1 cellular context compared by ENCODE assay signal in genomic region chr7:32727483-32728411, GRCh38.
TF ChIP-seq lines count a peak whose summit lies in the region.
"Not testable (repeated sequence)": the region's sequence is repeated elsewhere in the genome, so short reads cannot be mapped to it uniquely, and the experiment has no call there.

No MANE protein-coding gene starts in this region.

TF ChIP-seq in K562, 482 proteins besides CTCF, POLR2A, EP300 and RAD21 (continued from another document and continues in another):
- peak; percentile 68; the same call in 1 of the 2 replicates for TF ChIP-seq TFAP4 (CRISPR knock-in tag; IDR thresholded peaks at IDR 0.05; ENCODE audit: borderline replicate concordance)
- 0 out of 2 replicates have a peak, but pooled peaks have one; percentile 17 for TF ChIP-seq CEBPG (CRISPR knock-in tag; IDR thresholded peaks at IDR 0.05)
- not testable (repeated sequence) for TF ChIP-seq CEBPG (tag; conservative IDR thresholded peaks at IDR 0.05 in 1 of 2, IDR thresholded peaks at IDR 0.05 in 1 of 2); MYBL2 (CRISPR knock-in tag; IDR thresholded peaks at IDR 0.05; ENCODE audit: borderline replicate concordance); CREB1 (IDR thresholded peaks at IDR 0.05)
- TF ChIP-seq E2F3 (CRISPR knock-in tag; IDR thresholded peaks at IDR 0.05): 0 out of 2 replicates have a peak, but pooled peaks have one; percentile 36
- peak; percentile 23; the same call in 1 of the 2 replicates for TF ChIP-seq DPF2 (IDR thresholded peaks at IDR 0.05)
- 0 out of 2 replicates have a peak, but pooled peaks have one; percentile 39 for TF ChIP-seq CBX1 (IDR thresholded peaks at IDR 0.05; ENCODE audit: low read depth)
- TF ChIP-seq NCOA6 (IDR thresholded peaks at IDR 0.05): peak; percentile 38; the same call in 1 of the 2 replicates
- 0 out of 2 replicates have a peak, but pooled peaks have one; percentile 26 for TF ChIP-seq GABPB1 (CRISPR knock-in tag; IDR thresholded peaks at IDR 0.05)
- TF ChIP-seq TRIM24 (IDR thresholded peaks at IDR 0.05): peak in 1 of 2 experiments; percentile 24; a peak in 1 of 4 replicates
- peak; percentile 56 for TF ChIP-seq NCOR1 (IDR thresholded peaks at IDR 0.05)
- TF ChIP-seq RBBP5 (IDR thresholded peaks at IDR 0.05; ENCODE audit: borderline replicate concordance, insufficient read depth, low read length, poor library complexity, severe bottlenecking): peak; percentile 84
- 0 out of 2 replicates have a peak, but pooled peaks have one; percentile 55 for TF ChIP-seq ZNF511 (CRISPR knock-in tag; IDR thresholded peaks at IDR 0.05)
- 0 out of 2 replicates have a peak, but pooled peaks have one; percentile 17 for TF ChIP-seq ZBTB17 (CRISPR knock-in tag; IDR thresholded peaks at IDR 0.05)
- peak; percentile 90 for TF ChIP-seq SMAD4 (CRISPR knock-in tag; conservative IDR thresholded peaks at IDR 0.05)
- peak; percentile 57 for TF ChIP-seq TAF1 (IDR thresholded peaks at IDR 0.05; ENCODE audit: control insufficient read depth, extremely low read depth, insufficient read depth, low read length, severe bottlenecking)
- peak; percentile 22; the same call in 1 of the 2 replicates for TF ChIP-seq SIN3B (IDR thresholded peaks at IDR 0.05; ENCODE audit: low read depth)
- TF ChIP-seq MYBL2 (IDR thresholded peaks at IDR 0.05; ENCODE audit: low read depth): peak; percentile 86
- TF ChIP-seq POLR2AphosphoS5 (IDR thresholded peaks at IDR 0.05; ENCODE audit: control insufficient read depth, insufficient read depth, low read depth, low read length): peak; percentile 43
- peak; percentile 92 for TF ChIP-seq ZFX (CRISPR knock-in tag; IDR thresholded peaks at IDR 0.05)
- TF ChIP-seq CXXC5 (CRISPR knock-in tag; IDR thresholded peaks at IDR 0.05): peak; percentile 81
- TF ChIP-seq POLR2H (tag; IDR thresholded peaks at IDR 0.05; ENCODE audit: low read depth): peak; percentile 26; the same call in 1 of the 2 replicates
- TF ChIP-seq NFRKB (IDR thresholded peaks at IDR 0.05; ENCODE audit: low read depth): 0 out of 2 replicates have a peak, but pooled peaks have one; percentile 32
- peak; percentile 87 for TF ChIP-seq HNRNPLL (IDR thresholded peaks at IDR 0.05; ENCODE audit: low read depth, low read length, poor library complexity, severe bottlenecking)
- TF ChIP-seq CREM (IDR thresholded peaks at IDR 0.05; ENCODE audit: low read depth): 0 out of 2 replicates have a peak, but pooled peaks have one; percentile 6
- peak; percentile 52 for TF ChIP-seq EGR1 (conservative IDR thresholded peaks at IDR 0.05)
- peak; percentile 61; the same call in 1 of the 2 replicates for TF ChIP-seq ZBTB2 (IDR thresholded peaks at IDR 0.05)
- TF ChIP-seq YY1 (IDR thresholded peaks at IDR 0.05; ENCODE audit: borderline replicate concordance in 1 of 3, control insufficient read depth in 1 of 3, extremely low read depth in 1 of 3, insufficient read depth in 3 of 3, insufficient read length in 1 of 3, insufficient replicate concordance in 2 of 3, low read depth in 1 of 3, low read length in 2 of 3): peak in 2 of 3 experiments; percentile 62 to 75
- peak; percentile 77 for TF ChIP-seq POLR2G (IDR thresholded peaks at IDR 0.05; ENCODE audit: low read depth, low read length)
- TF ChIP-seq VEZF1 (CRISPR knock-in tag; IDR thresholded peaks at IDR 0.05): peak; percentile 89
- TF ChIP-seq CREB1 (CRISPR knock-in tag; IDR thresholded peaks at IDR 0.05): 0 out of 2 replicates have a peak, but pooled peaks have one; percentile 32
- TF ChIP-seq EP400 (IDR thresholded peaks at IDR 0.05): peak; percentile 55; the same call in 1 of the 2 replicates
- peak; percentile 65 for TF ChIP-seq DACH1 (IDR thresholded peaks at IDR 0.05; ENCODE audit: partially characterized antibody)
- peak; percentile 28 to 44; a peak in 2 of 4 replicates for TF ChIP-seq UBTF (IDR thresholded peaks at IDR 0.05; ENCODE audit: borderline replicate concordance in 1 of 2, low read depth in 2 of 2, low read length in 2 of 2)
- TF ChIP-seq MEIS2 (IDR thresholded peaks at IDR 0.05; ENCODE audit: partially characterized antibody): peak; percentile 26
- peak; percentile 41 for TF ChIP-seq NFIC (IDR thresholded peaks at IDR 0.05)
- peak; percentile 74 for TF ChIP-seq RBFOX2 (IDR thresholded peaks at IDR 0.05; ENCODE audit: low read depth, low read length)
- TF ChIP-seq RREB1 (CRISPR knock-in tag; IDR thresholded peaks at IDR 0.05): peak; percentile 35; the same call in 1 of the 2 replicates
- TF ChIP-seq ZNF639 (CRISPR knock-in tag; conservative IDR thresholded peaks at IDR 0.05 in 1 of 2, IDR thresholded peaks at IDR 0.05 in 1 of 2): peak in 1 of 2 experiments; percentile 98; a peak in 2 of 4 replicates
- peak; percentile 48 for TF ChIP-seq RFX1 (IDR thresholded peaks at IDR 0.05)
- TF ChIP-seq PHF8 (IDR thresholded peaks at IDR 0.05; ENCODE audit: borderline replicate concordance, low read length): peak; percentile 71; the same call in 1 of the 2 replicates
- peak; percentile 58; the same call in 1 of the 2 replicates for TF ChIP-seq SAFB (IDR thresholded peaks at IDR 0.05; ENCODE audit: borderline replicate concordance, low read depth, low read length)
- TF ChIP-seq PKNOX1 (IDR thresholded peaks at IDR 0.05): peak; percentile 83
- 0 out of 2 replicates have a peak, but pooled peaks have one; percentile 20 for TF ChIP-seq SP1 (CRISPR knock-in tag; IDR thresholded peaks at IDR 0.05)
